ENCODE assay signal across 8 cellular contexts in the genomic region with DNA sequence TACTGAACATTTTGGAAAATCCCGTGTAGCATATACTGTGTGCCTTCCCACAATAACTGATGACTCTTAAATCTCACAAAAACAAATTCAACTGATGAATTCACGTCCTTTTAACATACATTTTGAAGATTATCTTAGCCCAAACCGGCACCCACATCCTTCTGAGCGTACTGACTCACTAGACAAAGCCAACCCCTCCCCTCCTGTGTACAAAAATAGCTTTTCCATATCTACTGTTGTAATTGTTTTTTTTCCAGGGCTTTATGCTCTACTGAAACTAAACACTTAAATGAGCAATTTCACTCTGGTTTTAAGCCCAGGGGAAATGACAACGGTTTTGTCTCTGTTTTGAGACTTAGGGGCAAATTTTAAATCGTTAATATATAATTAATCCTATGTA.
DNase-seq lines count a peak whose midpoint lies in the region; ATAC-seq, FAIRE-seq and TF ChIP-seq lines count a peak whose summit lies in the region.

No MANE protein-coding gene starts in this region.

- no TSS peak for BruUV-seq in Panc1 (replicated peaks; lab: Mats Ljungman, UMichigan)

- H3K27me3 Mint-ChIP-seq in astrocyte (ENCODE audit: low read depth, unreplicated experiment) (no peaks in the 10 kb centered on the region), natural killer cell (ENCODE audit: low read depth in 2 of 2) (no peaks in the 10 kb centered on the region)

- CTCF ChIA-PET in Panc1 (lab: Charles Lee), result no interaction called here

- peaks cover 1% of the 10 kb centered on the region for H3K36me3 Mint-ChIP-seq in astrocyte (ENCODE audit: low read depth, unreplicated experiment)
- H3K36me3 Mint-ChIP-seq in natural killer cell, result no peaks in the 10 kb centered on the region

- H3K9me3 Mint-ChIP-seq in astrocyte (ENCODE audit: unreplicated experiment) (peaks cover 13% of the 10 kb centered on the region), natural killer cell (no peaks in the 10 kb centered on the region)

- no peaks in the 10 kb centered on the region for H3K79me2 ChIP-seq in astrocyte (ENCODE audit: insufficient read depth, low read length)

- ATAC-seq in Panc1 (no peak), natural killer cell (peak; percentile 36 to 65 (median 60)), GM18907 (IDR thresholded peaks at IDR 0.05; ENCODE audit: unreplicated experiment) (no peak)

- H3K4me1 Mint-ChIP-seq in astrocyte (ENCODE audit: low read depth, unreplicated experiment) (peaks cover 43% of the 10 kb centered on the region), natural killer cell (peaks cover 46 to 50% of the 10 kb centered on the region in 2 donors)

- in situ Hi-C loops in Panc1 (cut with HindIII; ENCODE audit: low pct_unique_long_range_greater_than_20kb, low sequenced_read_pairs), result no loop called here

- POLR2A ChIA-PET in Panc1 (lab: Charles Lee), result no interaction called here

- H3K4me3 Mint-ChIP-seq in astrocyte (ENCODE audit: unreplicated experiment) (no peak overlapping the region), natural killer cell (peak overlapping the region; percentile 87)

- H3K4me2 ChIP-seq in BLaER1, result peak overlapping the region; percentile 70
- peak overlapping the region; percentile 63 for H3K4me2 ChIP-seq in astrocyte (ENCODE audit: low read length)

- TF ChIP-seq CTCF in Panc1 (IDR thresholded peaks at IDR 0.05) (no peak), astrocyte (IDR thresholded peaks at IDR 0.05; ENCODE audit: insufficient read depth, low read depth, low read length) (no peak), natural killer cell (IDR thresholded peaks at IDR 0.05) (no peak)

- intact Hi-C loops in Panc1 (cut with micrococcal nuclease; ENCODE audit: unreplicated experiment), result loop anchor here (10.0 kb wide), 2 partner anchors 109 to 139 kb away; a partner anchor contains a TSS
- intact Hi-C loops in natural killer cell (cut with micrococcal nuclease), result loop anchor here (1.0 to 5.0 kb wide), 6 partner anchors 28 to 1531 kb away; a partner anchor contains a TSS

- H3K4me3 ChIP-seq in BLaER1, result peak overlapping the region; percentile 39; the same call in 1 of the 2 replicates
- no peak overlapping the region for H3K4me3 ChIP-seq in Panc1 (ENCODE audit: low read depth in 2 of 2, low read length in 2 of 2)
- H3K4me3 ChIP-seq in astrocyte (ENCODE audit: insufficient read depth, low read depth, low read length), result no peak overlapping the region

- H3K4me1 ChIP-seq in BLaER1, result peaks cover 62% of the 10 kb centered on the region
- peaks cover 17% of the 10 kb centered on the region for H3K4me1 ChIP-seq in Panc1 (ENCODE audit: control insufficient read depth, insufficient read depth, low read length)
- peaks cover 32% of the 10 kb centered on the region for H3K4me1 ChIP-seq in astrocyte (ENCODE audit: insufficient read depth, low read length)

- H3K27me3 ChIP-seq in BLaER1, result no peaks in the 10 kb centered on the region
- no peaks in the 10 kb centered on the region for H3K27me3 ChIP-seq in Panc1 (ENCODE audit: control insufficient read depth, insufficient read depth, low read length)
- H3K27me3 ChIP-seq in astrocyte (ENCODE audit: insufficient read depth, low read length), result no peaks in the 10 kb centered on the region

- H3K27ac ChIP-seq in BLaER1 (peak overlapping the region; percentile 97), Panc1 (ENCODE audit: low read length) (peak overlapping the region; percentile 65; the same call in 1 of the 2 replicates), astrocyte (ENCODE audit: low read depth, low read length) (peak overlapping the region; percentile 80)

- H3K27ac Mint-ChIP-seq in astrocyte (ENCODE audit: unreplicated experiment) (peak overlapping the region; percentile 99), natural killer cell (peak overlapping the region; percentile 95 to 96)

- H4K20me1 ChIP-seq in BLaER1 (no peaks in the 10 kb centered on the region), astrocyte (ENCODE audit: insufficient read depth, low read length) (no peaks in the 10 kb centered on the region)

- DNase-seq in Panc1 (ENCODE audit: low read depth, low spot score) (no peak), astrocyte (ENCODE audit: low read depth) (peak; percentile 60), natural killer cell (no peak), NCI-H510A treated with DMSO at 0.1 percent for 48 hours (lab: John Stamatoyannopoulos, UW) (no peak), NCI-H2029 treated with DMSO at 0.1 percent for 48 hours (lab: John Stamatoyannopoulos, UW) (no peak)
- no peak for DNase-seq in effector CD8-positive, alpha-beta T cell (lab: John Stamatoyannopoulos, UW)

- peak overlapping the region; percentile 81 for H3K9ac ChIP-seq in BLaER1
- peak overlapping the region; percentile 47 for H3K9ac ChIP-seq in astrocyte (ENCODE audit: low read length)

- peaks cover 5% of the 10 kb centered on the region; the same call in 1 of the 2 replicates for H3K36me3 ChIP-seq in BLaER1
- no peaks in the 10 kb centered on the region for H3K36me3 ChIP-seq in Panc1 (ENCODE audit: control insufficient read depth, insufficient read depth, low read length)
- H3K36me3 ChIP-seq in astrocyte (ENCODE audit: insufficient read depth, low read length), result no peaks in the 10 kb centered on the region

- peak overlapping the region; percentile 58 for H2AFZ ChIP-seq in astrocyte (ENCODE audit: low read depth, low read length)

- H3K9me3 ChIP-seq in BLaER1 (peaks cover 48% of the 10 kb centered on the region), Panc1 (ENCODE audit: control insufficient read depth, insufficient read depth, low read depth, low read length) (no peaks in the 10 kb centered on the region), astrocyte (ENCODE audit: insufficient read depth, low read depth, low read length) (peaks cover 3% of the 10 kb centered on the region)

- FAIRE-seq in astrocyte (lab: Jason Lieb, UNC), result peak; percentile 13

Comparison
In these comparisons a context has a peak if more than half of its experiments do, and no peak if none do; other contexts are left out.
1. ATAC-seq: peak in natural killer cell (3 of 3); none in Panc1 (single experiment) and GM18907 (single experiment).
2. Peak in every context shown above with its lines, with median percentiles within 50 percentile points of each other: H3K27ac ChIP-seq.